In genomic region chr9:127714916-127715442, GRCh38 we compare ENCODE assay signal across 8 cellular contexts. TPM values are rescaled to one million over a fixed set of nuclear protein-coding genes. Genes with fewer than 3 reads are reported as not detected.
DNase-seq lines count a peak whose midpoint lies in the region; ATAC-seq and TF ChIP-seq lines count a peak whose summit lies in the region.

No MANE protein-coding gene starts in this region.

- no peak for TF ChIP-seq CTCF in PC-9 (conservative IDR thresholded peaks at IDR 0.05)
- no peak for TF ChIP-seq CTCF in endothelial cell (IDR thresholded peaks at IDR 0.05; ENCODE audit: unreplicated experiment)

- DNase-seq in activated naive CD4-positive, alpha-beta T cell (lab: John Stamatoyannopoulos, UW): no peak
- DNase-seq in PC-9 (peak in 1 of 2 experiments; percentile 46), endothelial cell (ENCODE audit: low spot score) (peak; percentile 33), anterior cingulate cortex (lab: John Stamatoyannopoulos, UW) (no peak), SIG-M5 treated with dmso at 0.1 percent for 504 hours (lab: John Stamatoyannopoulos, UW; ENCODE audit: unreplicated experiment) (no peak)
- peak in 1 of 9 donors; percentile 54 for DNase-seq in naive thymus-derived CD4-positive, alpha-beta T cell

- H2AFZ ChIP-seq in PC-9: peak overlapping the region; percentile 99

- H3K27me3 Mint-ChIP-seq in activated naive CD4-positive, alpha-beta T cell treated with anti-CD3 and anti-CD28 coated beads, Interleukin-2, amount 50 U/mL, for 24 hours: no peaks in the 10 kb centered on the region
- H3K27me3 Mint-ChIP-seq in endothelial cell (ENCODE audit: unreplicated experiment): peaks cover 20% of the 10 kb centered on the region
- H3K27me3 Mint-ChIP-seq in naive thymus-derived CD4-positive, alpha-beta T cell: no peaks in the 10 kb centered on the region

- H3K9me2 ChIP-seq in PC-9 (ENCODE audit: insufficient read depth): no peaks in the 10 kb centered on the region

- intact Hi-C loops in PC-9 (cut with micrococcal nuclease; ENCODE audit: unreplicated experiment): no loop called here
- intact Hi-C loops in naive thymus-derived CD4-positive, alpha-beta T cell (cut with micrococcal nuclease): loop anchor here (1.0 to 5.0 kb wide), 12 partner anchors 16 to 413 kb away; partner anchors contain the start of genes LRSAM1 (in 2 of the 2), RPL12 (in 2 of the 2), STXBP1 (in 2 of the 2) and TOR2A (in 2 of the 2)

- peak; percentile 1 for ATAC-seq in naive thymus-derived CD4-positive, alpha-beta T cell
- no peak for ATAC-seq in GM19452 (IDR thresholded peaks at IDR 0.05; ENCODE audit: unreplicated experiment)

- no peaks in the 10 kb centered on the region for H3K36me3 Mint-ChIP-seq in activated naive CD4-positive, alpha-beta T cell treated with anti-CD3 and anti-CD28 coated beads, Interleukin-2, amount 50 U/mL, for 24 hours
- no peaks in the 10 kb centered on the region for H3K36me3 Mint-ChIP-seq in endothelial cell (ENCODE audit: low read depth, unreplicated experiment)
- H3K36me3 Mint-ChIP-seq in naive thymus-derived CD4-positive, alpha-beta T cell: no peaks in the 10 kb centered on the region

- H3K27me3 ChIP-seq in PC-9 (ENCODE audit: insufficient read depth, low read depth): no peaks in the 10 kb centered on the region
- H3K27me3 ChIP-seq in naive thymus-derived CD4-positive, alpha-beta T cell (ENCODE audit: control insufficient read depth in 2 of 2, insufficient read depth in 2 of 2, low read length in 2 of 2): no peaks in the 10 kb centered on the region

- H4K20me1 ChIP-seq in PC-9 (ENCODE audit: insufficient read depth): peaks cover 11% of the 10 kb centered on the region; the same call in 1 of the 2 replicates

- H3K4me2 ChIP-seq in PC-9: peak overlapping the region; percentile 97

- no peaks in the 10 kb centered on the region for H3K9me3 Mint-ChIP-seq in activated naive CD4-positive, alpha-beta T cell treated with anti-CD3 and anti-CD28 coated beads, Interleukin-2, amount 50 U/mL, for 24 hours
- no peaks in the 10 kb centered on the region for H3K9me3 Mint-ChIP-seq in endothelial cell (ENCODE audit: unreplicated experiment)
- H3K9me3 Mint-ChIP-seq in naive thymus-derived CD4-positive, alpha-beta T cell: no peaks in the 10 kb centered on the region

- no peaks in the 10 kb centered on the region for H3K36me3 ChIP-seq in PC-9 (ENCODE audit: low read depth)
- H3K36me3 ChIP-seq in naive thymus-derived CD4-positive, alpha-beta T cell (ENCODE audit: control insufficient read depth in 2 of 3, insufficient read depth in 3 of 3, low read length in 3 of 3): peaks cover 0 to 5% (median 0%) of the 10 kb centered on the region in 3 experiments

- peak overlapping the region; percentile 99 for H3K4me3 Mint-ChIP-seq in activated naive CD4-positive, alpha-beta T cell treated with anti-CD3 and anti-CD28 coated beads, Interleukin-2, amount 50 U/mL, for 24 hours
- peak overlapping the region; percentile 95 for H3K4me3 Mint-ChIP-seq in endothelial cell (ENCODE audit: unreplicated experiment)
- H3K4me3 Mint-ChIP-seq in naive thymus-derived CD4-positive, alpha-beta T cell: peak overlapping the region; percentile 93 to 100 (median 98)

- peak overlapping the region; percentile 92 for H3K4me3 ChIP-seq in PC-9
- H3K4me3 ChIP-seq in naive thymus-derived CD4-positive, alpha-beta T cell (ENCODE audit: low read length): peak overlapping the region; percentile 85

- H3K4me1 Mint-ChIP-seq in activated naive CD4-positive, alpha-beta T cell treated with anti-CD3 and anti-CD28 coated beads, Interleukin-2, amount 50 U/mL, for 24 hours: peaks cover 40% of the 10 kb centered on the region
- H3K4me1 Mint-ChIP-seq in endothelial cell (ENCODE audit: unreplicated experiment): peaks cover 7% of the 10 kb centered on the region
- peaks cover 25 to 46% (median 29%) of the 10 kb centered on the region in 7 donors for H3K4me1 Mint-ChIP-seq in naive thymus-derived CD4-positive, alpha-beta T cell

- H3K9me3 ChIP-seq in PC-9 (ENCODE audit: insufficient read depth, low read depth): no peaks in the 10 kb centered on the region
- no peaks in the 10 kb centered on the region for H3K9me3 ChIP-seq in naive thymus-derived CD4-positive, alpha-beta T cell (ENCODE audit: control insufficient read depth in 2 of 3, low read length in 3 of 3)

- no TSS peak for BruUV-seq in PC-9 (replicated peaks; lab: Mats Ljungman, UMichigan)

- H3K27ac Mint-ChIP-seq in activated naive CD4-positive, alpha-beta T cell treated with anti-CD3 and anti-CD28 coated beads, Interleukin-2, amount 50 U/mL, for 24 hours: peak overlapping the region; percentile 96
- H3K27ac Mint-ChIP-seq in endothelial cell (ENCODE audit: unreplicated experiment): no peak overlapping the region
- H3K27ac Mint-ChIP-seq in naive thymus-derived CD4-positive, alpha-beta T cell: peak overlapping the region; percentile 86 to 99 (median 97)

- H3F3A ChIP-seq in PC-9 (ENCODE audit: insufficient read depth, low read depth): peaks cover 9% of the 10 kb centered on the region; the same call in 1 of the 2 replicates

- H3K4me1 ChIP-seq in PC-9 (replicated peaks; ENCODE audit: insufficient read depth): 0 out of 2 replicates have a peak, but pooled peaks cover 4% of the 10 kb centered on the region
- peaks cover 25 to 29% of the 10 kb centered on the region in 2 donors for H3K4me1 ChIP-seq in naive thymus-derived CD4-positive, alpha-beta T cell (ENCODE audit: control insufficient read depth in 2 of 2, insufficient read depth in 2 of 2, low read length in 2 of 2)

- no peak overlapping the region for H3K27ac ChIP-seq in PC-9
- H3K27ac ChIP-seq in naive thymus-derived CD4-positive, alpha-beta T cell (ENCODE audit: low read depth, low read length): peak overlapping the region; percentile 89

- POLR2A ChIA-PET in PC-9 (lab: Charles Lee; ENCODE audit: unreplicated experiment): no interaction called here
- POLR2A ChIA-PET in naive thymus-derived CD4-positive, alpha-beta T cell (lab: Charles Lee): interaction anchor here (0.8 to 1.9 kb wide), 7 partner anchors 12 to 201 kb away, joined by 3 to 10 read pairs (median 4); partner anchors contain the start of genes ST6GALNAC4 and TOR2A

- CTCF ChIA-PET in PC-9 (lab: Charles Lee): no interaction called here
- CTCF ChIA-PET in naive thymus-derived CD4-positive, alpha-beta T cell (lab: Charles Lee): interaction anchor here (2.2 kb wide), 1 partner anchor 20 kb away, joined by 11 read pairs; the partner anchor contains the start of gene TOR2A

- peaks cover 10% of the 10 kb centered on the region; the same call in 1 of the 2 replicates for H3K79me2 ChIP-seq in PC-9 (ENCODE audit: low read depth)

RNA-seq across cellular contexts. Expression of gene PTRH1, which starts 0.5 kb away (rescaled TPM):
- 22.4 and 32.9 TPM in 2 replicates for total RNA-seq in PC-9 (2021)
- 15.3 TPM for total RNA-seq in endothelial cell (ENCODE audit: unreplicated experiment)
- total RNA-seq in naive thymus-derived CD4-positive, alpha-beta T cell: 1 to 10 TPM; 7.8 to 9.5 (median 8.6) TPM
- polyA plus RNA-seq in naive thymus-derived CD4-positive, alpha-beta T cell: 10 to 100 TPM; 17.0 to 28.7 TPM

RNA-seq across cellular contexts. Expression of gene TTC16, which starts 0.9 kb away (rescaled TPM):
- total RNA-seq in PC-9 (2021): 0.26 and 0.40 TPM in 2 replicates
- total RNA-seq in endothelial cell (ENCODE audit: unreplicated experiment): 0.08 TPM
- 1 to 10 TPM in 4 of 5 experiments, under 1 TPM in 1; 0.29 to 9.9 (median 4.6) TPM for total RNA-seq in naive thymus-derived CD4-positive, alpha-beta T cell
- polyA plus RNA-seq in naive thymus-derived CD4-positive, alpha-beta T cell: 1 to 10 TPM in 1 of 2 donors, under 1 TPM in 1; 0.73 to 1.7 TPM

RNA-seq across cellular contexts. Expression of gene CFAP157, which starts 8.2 kb away (rescaled TPM):
- total RNA-seq in PC-9 (2021) (0.65 and 0.68 TPM in 2 replicates), endothelial cell (ENCODE audit: unreplicated experiment) (0.85 TPM)
- under 1 TPM in 3 of 5 experiments, not detected in 2; 0.22 to 0.38 (median 0.27) TPM for total RNA-seq in naive thymus-derived CD4-positive, alpha-beta T cell
- under 1 TPM; 0.11 to 0.20 TPM for polyA plus RNA-seq in naive thymus-derived CD4-positive, alpha-beta T cell

RNA-seq across cellular contexts. Expression of gene TOR2A, which starts 20.1 kb away (rescaled TPM):
- total RNA-seq in PC-9 (2021): 16.4 and 19.7 TPM in 2 replicates
- total RNA-seq in endothelial cell (ENCODE audit: unreplicated experiment): 29.1 TPM
- total RNA-seq in naive thymus-derived CD4-positive, alpha-beta T cell: 10 to 100 TPM in 4 of 5 experiments, 1 to 10 TPM in 1; 9.5 to 22.3 (median 10.8) TPM
- polyA plus RNA-seq in naive thymus-derived CD4-positive, alpha-beta T cell: 10 to 100 TPM; 16.6 to 20.2 TPM
